Comparison of ENCODE assay signal across 8 cellular contexts in genomic region chr3:120688121-120688520, GRCh38. TPM values are rescaled to one million over a fixed set of nuclear protein-coding genes. Genes with fewer than 3 reads are reported as not detected.
DNase-seq lines count a peak whose midpoint lies in the region; ATAC-seq, FAIRE-seq and TF ChIP-seq lines count a peak whose summit lies in the region.

No MANE protein-coding gene starts in this region.

- no peaks in the 10 kb centered on the region for H3K27me3 Mint-ChIP-seq in activated naive CD8-positive, alpha-beta T cell treated with anti-CD3 and anti-CD28 coated beads for 36 hours
- H3K27me3 Mint-ChIP-seq in osteocyte (ENCODE audit: unreplicated experiment): no peaks in the 10 kb centered on the region

- H3F3A ChIP-seq in SU-DHL-6 (ENCODE audit: insufficient read depth): no peaks in the 10 kb centered on the region

- ATAC-seq in right lobe of liver: peak in 3 of 4 donors; percentile 13 to 31 (median 23)
- no peak for ATAC-seq in HepG2
- peak; percentile 98 for ATAC-seq in HG03025 (IDR thresholded peaks at IDR 0.05; ENCODE audit: low FRiP score, unreplicated experiment)

- H3K36me3 ChIP-seq in right lobe of liver (no peaks in the 10 kb centered on the region), HepG2 (replicated peaks in 1 of 2; ENCODE audit: control insufficient read depth in 1 of 2, insufficient read depth in 2 of 2, low read length in 2 of 2) (0 out of 5 replicates have a peak, but pooled peaks cover 0 to 4% of the 10 kb centered on the region in 2 experiments), SU-DHL-6 (ENCODE audit: low read length) (no peaks in the 10 kb centered on the region; the same call in 1 of the 2 replicates)

- TF ChIP-seq RAD21 in HepG2 (CRISPR knock-in tag; IDR thresholded peaks at IDR 0.05): no peak

- H3K9me2 ChIP-seq in SU-DHL-6 (replicated peaks; ENCODE audit: insufficient read depth, low read length): no peaks in the 10 kb centered on the region

- H3K27ac Mint-ChIP-seq in activated naive CD8-positive, alpha-beta T cell treated with anti-CD3 and anti-CD28 coated beads for 36 hours: no peak overlapping the region
- no peak overlapping the region for H3K27ac Mint-ChIP-seq in osteocyte (ENCODE audit: unreplicated experiment)

- DNase-seq in right lobe of liver (no peak), HepG2 (ENCODE audit: low spot score) (no peak), SW480 (ENCODE audit: low spot score) (no peak), 8988T (no peak), osteocyte (ENCODE audit: extremely low spot score, unreplicated experiment) (no peak)
- no peak for DNase-seq in activated naive CD8-positive, alpha-beta T cell treated with anti-CD3 and anti-CD28 coated beads for 36 hours

- H3K9me3 ChIP-seq in right lobe of liver (no peaks in the 10 kb centered on the region), HepG2 (ENCODE audit: low read length) (no peaks in the 10 kb centered on the region), SU-DHL-6 (ENCODE audit: insufficient read depth, low read length) (no peaks in the 10 kb centered on the region)

- no peaks in the 10 kb centered on the region for H3K4me1 Mint-ChIP-seq in activated naive CD8-positive, alpha-beta T cell treated with anti-CD3 and anti-CD28 coated beads for 36 hours
- H3K4me1 Mint-ChIP-seq in osteocyte (ENCODE audit: unreplicated experiment): peaks cover 22% of the 10 kb centered on the region

- TF ChIP-seq CTCF in right lobe of liver (IDR thresholded peaks at IDR 0.05) (no peak), HepG2 (CRISPR knock-in tag; IDR thresholded peaks at IDR 0.05) (no peak), SU-DHL-6 (IDR thresholded peaks at IDR 0.05; ENCODE audit: insufficient read depth, low read length, poor library complexity, severe bottlenecking) (no peak), osteocyte (IDR thresholded peaks at IDR 0.05) (no peak)

- TF ChIP-seq EP300 in HepG2 (IDR thresholded peaks at IDR 0.05; ENCODE audit: low read depth in 2 of 2, low read length in 2 of 2) (no peak), HepG2 (CRISPR knock-in tag; IDR thresholded peaks at IDR 0.05; ENCODE audit: borderline replicate concordance) (no peak)

- no peak overlapping the region for H3K4me3 Mint-ChIP-seq in activated naive CD8-positive, alpha-beta T cell treated with anti-CD3 and anti-CD28 coated beads for 36 hours
- H3K4me3 Mint-ChIP-seq in osteocyte (ENCODE audit: unreplicated experiment): no peak overlapping the region

- H4K20me1 ChIP-seq in HepG2 (ENCODE audit: insufficient read depth, low read length) (no peaks in the 10 kb centered on the region), SU-DHL-6 (ENCODE audit: low read depth, low read length) (no peaks in the 10 kb centered on the region)

- FAIRE-seq in HepG2 (lab: Jason Lieb, UNC): no peak

- H3K4me1 ChIP-seq in right lobe of liver (peaks cover 0 to 21% (median 9%) of the 10 kb centered on the region in 4 donors), HepG2 (ENCODE audit: insufficient read depth, low read length) (peaks cover 41% of the 10 kb centered on the region)

- BruUV-seq in HepG2 (replicated peaks; lab: Mats Ljungman, UMichigan): no TSS peak

- H3K79me2 ChIP-seq in HepG2 (ENCODE audit: insufficient read depth, low read length): no peaks in the 10 kb centered on the region
- no peaks in the 10 kb centered on the region for H3K79me2 ChIP-seq in SU-DHL-6 (ENCODE audit: insufficient read depth, low read length)

- POLR2A ChIA-PET in HepG2 (lab: Yijun Ruan, JAX): no interaction called here

- H3K9me3 Mint-ChIP-seq in activated naive CD8-positive, alpha-beta T cell treated with anti-CD3 and anti-CD28 coated beads for 36 hours: no peaks in the 10 kb centered on the region
- no peaks in the 10 kb centered on the region for H3K9me3 Mint-ChIP-seq in osteocyte (ENCODE audit: unreplicated experiment)

- H3K9ac ChIP-seq in HepG2 (ENCODE audit: insufficient read depth, low read depth, low read length) (no peak overlapping the region), SU-DHL-6 (ENCODE audit: low read length) (no peak overlapping the region)

- no peak overlapping the region for H2AFZ ChIP-seq in HepG2 (ENCODE audit: low read length)
- H2AFZ ChIP-seq in SU-DHL-6 (ENCODE audit: low read depth, low read length, severe bottlenecking): no peak overlapping the region

- H3K27me3 ChIP-seq in right lobe of liver: no peaks in the 10 kb centered on the region
- H3K27me3 ChIP-seq in HepG2 (ENCODE audit: control insufficient read depth in 1 of 2, insufficient read depth in 2 of 2, low read length in 2 of 2): no peaks in the 10 kb centered on the region
- H3K27me3 ChIP-seq in SU-DHL-6 (ENCODE audit: low read length): no peaks in the 10 kb centered on the region

- H3K4me2 ChIP-seq in HepG2 (ENCODE audit: low read depth, low read length) (no peak overlapping the region), SU-DHL-6 (ENCODE audit: low read depth, low read length, poor library complexity, severe bottlenecking) (peak overlapping the region; percentile 7)

- CTCF ChIA-PET in HepG2 (lab: Yijun Ruan, JAX; ENCODE audit: low intra/inter-chr PET ratio, low total read pairs): no interaction called here

- H3K4me3 ChIP-seq in right lobe of liver (no peak overlapping the region), HepG2 (replicated peaks in 1 of 3; ENCODE audit: insufficient read depth in 1 of 3, low read depth in 2 of 3, low read length in 3 of 3) (no peak overlapping the region), SU-DHL-6 (ENCODE audit: insufficient read depth, low read length, poor library complexity, severe bottlenecking) (no peak overlapping the region)

- intact Hi-C loops in right lobe of liver (cut with DNase I): no loop called here
- intact Hi-C loops in HepG2 (cut with micrococcal nuclease; ENCODE audit: unreplicated experiment): no loop called here

- H3K27ac ChIP-seq in right lobe of liver (no peak overlapping the region), HepG2 (ENCODE audit: extremely low read length, insufficient read depth, low read length) (no peak overlapping the region), SU-DHL-6 (ENCODE audit: low read depth, low read length) (no peak overlapping the region)

- no peak for TF ChIP-seq POLR2A in right lobe of liver (IDR thresholded peaks at IDR 0.05)
- no peak for TF ChIP-seq POLR2A in HepG2 (IDR thresholded peaks at IDR 0.05; ENCODE audit: insufficient read depth in 1 of 2, low read depth in 2 of 2, low read length in 2 of 2)

- in situ Hi-C loops in HepG2 (cut with HindIII; ENCODE audit: extremely low pct_ligation_motif_present, low pct_unique_long_range_greater_than_20kb): no loop called here

- H3K36me3 Mint-ChIP-seq in activated naive CD8-positive, alpha-beta T cell treated with anti-CD3 and anti-CD28 coated beads for 36 hours: peaks cover 4% of the 10 kb centered on the region
- peaks cover 10% of the 10 kb centered on the region for H3K36me3 Mint-ChIP-seq in osteocyte (ENCODE audit: unreplicated experiment)

RNA-seq across cellular contexts. Expression of gene HGD, which starts 6.1 kb away (rescaled TPM):
- total RNA-seq in right lobe of liver: 100 to 1,000 TPM; 117 to 610 (median 341) TPM
- total RNA-seq in HepG2 (2016; rRNA removed; fragmentation: Illumina TruSeq; extraction: Trizol): 265 and 319 TPM in 2 replicates
- 67.0 and 67.5 TPM in 2 replicates for total RNA-seq in HepG2 (2016; cell fraction: cytosol; rRNA removed; fragmentation: Illumina TruSeq; extraction: Trizol; ENCODE audit: low read depth)
- 256 and 310 TPM in 2 replicates for total RNA-seq in HepG2 (2016; cell fraction: insoluble cytoplasmic fraction; rRNA removed; fragmentation: Illumina TruSeq; extraction: Trizol)
- 82.1 and 92.3 TPM in 2 replicates for total RNA-seq in HepG2 (2016; cell fraction: membrane; rRNA removed; fragmentation: Illumina TruSeq; extraction: Trizol)
- 282 and 300 TPM in 2 replicates for total RNA-seq in HepG2 (2016; cell fraction: nucleus; rRNA removed; fragmentation: Illumina TruSeq; extraction: Trizol)
- polyA plus RNA-seq in HepG2 (2011; rRNA removed): 398 and 420 TPM in 2 replicates
- 151 and 200 TPM in 2 replicates for polyA plus RNA-seq in HepG2 (2011; cell fraction: cytosol; rRNA removed)
- polyA plus RNA-seq in HepG2 (2011; cell fraction: nucleus; rRNA removed): 745 and 782 TPM in 2 replicates
- polyA plus RNA-seq in HepG2 (2012): 254 and 296 TPM in 2 replicates
- 44.7 and 45.8 TPM in 2 replicates for polyA plus RNA-seq in HepG2 (2016; cell fraction: cytosol; fragmentation: Illumina TruSeq; extraction: Trizol; ENCODE audit: low read depth)
- polyA plus RNA-seq in HepG2 (2016; cell fraction: insoluble cytoplasmic fraction; fragmentation: Illumina TruSeq; extraction: Trizol; ENCODE audit: low read depth): 242 and 251 TPM in 2 replicates
- polyA plus RNA-seq in HepG2 (2016; cell fraction: membrane; fragmentation: Illumina TruSeq; extraction: Trizol; ENCODE audit: low read depth): 51.1 and 52.9 TPM in 2 replicates
- 287 and 304 TPM in 2 replicates for polyA plus RNA-seq in HepG2 (2016; cell fraction: nucleus; fragmentation: Illumina TruSeq; extraction: Trizol; ENCODE audit: insufficient read depth, low read depth)
- 0.42 and 257 TPM in 2 replicates for polyA minus RNA-seq in HepG2 (2011; rRNA and poly(A)+ RNA removed; ENCODE audit: low replicate concordance)
- polyA minus RNA-seq in HepG2 (2011; cell fraction: cytosol; rRNA and poly(A)+ RNA removed): 107 and 125 TPM in 2 replicates
- polyA minus RNA-seq in HepG2 (2011; cell fraction: nucleus; rRNA and poly(A)+ RNA removed): 1,013 and 1,338 TPM in 2 replicates
- under 1 TPM; 0.20 to 0.35 TPM for total RNA-seq in activated naive CD8-positive, alpha-beta T cell treated with anti-CD3 and anti-CD28 coated beads for 36 hours
- 0.27 and 0.44 TPM in 2 replicates for total RNA-seq in osteocyte

RNA-seq across cellular contexts. Expression of gene RABL3, which starts 54.2 kb away (rescaled TPM):
- total RNA-seq in right lobe of liver: 10 to 100 TPM; 12.0 to 18.4 (median 13.2) TPM
- total RNA-seq in HepG2 (2016; rRNA removed; fragmentation: Illumina TruSeq; extraction: Trizol): 31.9 and 48.3 TPM in 2 replicates
- total RNA-seq in HepG2 (2016; cell fraction: cytosol; rRNA removed; fragmentation: Illumina TruSeq; extraction: Trizol; ENCODE audit: low read depth): 5.2 and 5.9 TPM in 2 replicates
- 31.0 and 46.6 TPM in 2 replicates for total RNA-seq in HepG2 (2016; cell fraction: insoluble cytoplasmic fraction; rRNA removed; fragmentation: Illumina TruSeq; extraction: Trizol)
- total RNA-seq in HepG2 (2016; cell fraction: membrane; rRNA removed; fragmentation: Illumina TruSeq; extraction: Trizol): 8.3 and 9.8 TPM in 2 replicates
- 16.0 and 17.0 TPM in 2 replicates for total RNA-seq in HepG2 (2016; cell fraction: nucleus; rRNA removed; fragmentation: Illumina TruSeq; extraction: Trizol)
- polyA plus RNA-seq in HepG2 (2011; rRNA removed): 3.8 and 4.8 TPM in 2 replicates
- 1.7 and 3.2 TPM in 2 replicates for polyA plus RNA-seq in HepG2 (2011; cell fraction: cytosol; rRNA removed)
- polyA plus RNA-seq in HepG2 (2011; cell fraction: nucleus; rRNA removed): 1.3 and 2.1 TPM in 2 replicates
- 14.0 and 15.4 TPM in 2 replicates for polyA plus RNA-seq in HepG2 (2012)
- 4.4 and 5.0 TPM in 2 replicates for polyA plus RNA-seq in HepG2 (2016; cell fraction: cytosol; fragmentation: Illumina TruSeq; extraction: Trizol; ENCODE audit: low read depth)
- polyA plus RNA-seq in HepG2 (2016; cell fraction: insoluble cytoplasmic fraction; fragmentation: Illumina TruSeq; extraction: Trizol; ENCODE audit: low read depth): 44.8 and 45.3 TPM in 2 replicates
- 5.6 and 7.1 TPM in 2 replicates for polyA plus RNA-seq in HepG2 (2016; cell fraction: membrane; fragmentation: Illumina TruSeq; extraction: Trizol; ENCODE audit: low read depth)
- 13.8 and 15.4 TPM in 2 replicates for polyA plus RNA-seq in HepG2 (2016; cell fraction: nucleus; fragmentation: Illumina TruSeq; extraction: Trizol; ENCODE audit: insufficient read depth, low read depth)
- polyA minus RNA-seq in HepG2 (2011; rRNA and poly(A)+ RNA removed; ENCODE audit: low replicate concordance): 1.3 and 4.8 TPM in 2 replicates
- polyA minus RNA-seq in HepG2 (2011; cell fraction: cytosol; rRNA and poly(A)+ RNA removed): 2.7 and 4.0 TPM in 2 replicates
- polyA minus RNA-seq in HepG2 (2011; cell fraction: nucleus; rRNA and poly(A)+ RNA removed): 10.3 and 10.7 TPM in 2 replicates
- total RNA-seq in activated naive CD8-positive, alpha-beta T cell treated with anti-CD3 and anti-CD28 coated beads for 36 hours: 10 to 100 TPM; 33.4 to 38.8 TPM
- 17.4 and 22.2 TPM in 2 replicates for total RNA-seq in osteocyte

RNA-seq across cellular contexts. Expression of gene GTF2E1, which starts 54.4 kb away (rescaled TPM):
- 1 to 10 TPM; 5.0 to 8.9 (median 6.4) TPM for total RNA-seq in right lobe of liver
- 21.5 and 29.0 TPM in 2 replicates for total RNA-seq in HepG2 (2016; rRNA removed; fragmentation: Illumina TruSeq; extraction: Trizol)
- total RNA-seq in HepG2 (2016; cell fraction: cytosol; rRNA removed; fragmentation: Illumina TruSeq; extraction: Trizol; ENCODE audit: low read depth): 13.7 and 17.7 TPM in 2 replicates
- total RNA-seq in HepG2 (2016; cell fraction: insoluble cytoplasmic fraction; rRNA removed; fragmentation: Illumina TruSeq; extraction: Trizol): 19.8 and 26.6 TPM in 2 replicates
- total RNA-seq in HepG2 (2016; cell fraction: membrane; rRNA removed; fragmentation: Illumina TruSeq; extraction: Trizol): 8.6 and 13.7 TPM in 2 replicates
- total RNA-seq in HepG2 (2016; cell fraction: nucleus; rRNA removed; fragmentation: Illumina TruSeq; extraction: Trizol): 11.6 and 16.6 TPM in 2 replicates
- 7.7 and 8.3 TPM in 2 replicates for polyA plus RNA-seq in HepG2 (2011; rRNA removed)
- polyA plus RNA-seq in HepG2 (2011; cell fraction: cytosol; rRNA removed): 5.3 and 6.9 TPM in 2 replicates
- 2.2 and 4.6 TPM in 2 replicates for polyA plus RNA-seq in HepG2 (2011; cell fraction: nucleus; rRNA removed)
- polyA plus RNA-seq in HepG2 (2012): 8.4 and 9.2 TPM in 2 replicates
- polyA plus RNA-seq in HepG2 (2016; cell fraction: cytosol; fragmentation: Illumina TruSeq; extraction: Trizol; ENCODE audit: low read depth): 0.76 and 1.3 TPM in 2 replicates
- polyA plus RNA-seq in HepG2 (2016; cell fraction: insoluble cytoplasmic fraction; fragmentation: Illumina TruSeq; extraction: Trizol; ENCODE audit: low read depth): 16.9 and 19.8 TPM in 2 replicates
- polyA plus RNA-seq in HepG2 (2016; cell fraction: membrane; fragmentation: Illumina TruSeq; extraction: Trizol; ENCODE audit: low read depth): 3.4 and 3.9 TPM in 2 replicates
- polyA plus RNA-seq in HepG2 (2016; cell fraction: nucleus; fragmentation: Illumina TruSeq; extraction: Trizol; ENCODE audit: insufficient read depth, low read depth): 13.4 and 14.7 TPM in 2 replicates
- 4.0 and 23.8 TPM in 2 replicates for polyA minus RNA-seq in HepG2 (2011; rRNA and poly(A)+ RNA removed; ENCODE audit: low replicate concordance)
- 6.5 and 8.1 TPM in 2 replicates for polyA minus RNA-seq in HepG2 (2011; cell fraction: cytosol; rRNA and poly(A)+ RNA removed)
- 7.3 and 14.3 TPM in 2 replicates for polyA minus RNA-seq in HepG2 (2011; cell fraction: nucleus; rRNA and poly(A)+ RNA removed)
- total RNA-seq in activated naive CD8-positive, alpha-beta T cell treated with anti-CD3 and anti-CD28 coated beads for 36 hours: 10 to 100 TPM; 29.0 to 30.9 TPM
- 17.2 and 19.3 TPM in 2 replicates for total RNA-seq in osteocyte

Comparison
In these comparisons a context has a peak if more than half of its experiments do, and no peak if none do; other contexts are left out.
1. RNA of gene HGD, which starts 6.1 kb away (total RNA-seq): 117 to 610 TPM in right lobe of liver and 67.0 to 319 TPM in HepG2; 0.20 to 0.35 TPM in activated naive CD8-positive, alpha-beta T cell treated with anti-CD3 and anti-CD28 coated beads for 36 hours and 0.27 to 0.44 TPM in osteocyte; every median in the first group is over 10 times any median in the second.